Comparison of ENCODE assay signal across 18 cellular contexts in genomic region chr1:207069858-207070506, GRCh38. TPM values are rescaled to one million over a fixed set of nuclear protein-coding genes. Genes with fewer than 3 reads are reported as not detected.
DNase-seq lines count a peak whose midpoint lies in the region; ATAC-seq and TF ChIP-seq lines count a peak whose summit lies in the region.
"Had no signal": no experiment of that assay in that cellular context is flagged by ENCODE, and none has a peak within 500 bp of the region (broad histone marks: within the 10 kb centered on the region; RNA-seq: fewer than 3 reads in every experiment).

No MANE protein-coding gene starts in this region.

- no peaks in the 10 kb centered on the region for H3K9me3 ChIP-seq in sigmoid colon
- H3K9me3 ChIP-seq: body of pancreas, Caco-2, vagina had no signal

- H3K4me1 ChIP-seq in sigmoid colon: no peaks in the 10 kb centered on the region
- H3K4me1 ChIP-seq: body of pancreas, Caco-2 had no signal

- intact Hi-C loops in activated CD8-positive, alpha-beta T cell treated with anti-CD3 and anti-CD28 coated beads for 36 hours (cut with micrococcal nuclease): no loop called here
- intact Hi-C loops in Right ventricle myocardium inferior (cut with DNase I): loop anchor here (10.0 kb wide), 1 partner anchor 135 kb away; no protein-coding TSS in a partner anchor
- intact Hi-C loops in sigmoid colon (cut with DNase I): no loop called here

- no peak for TF ChIP-seq POLR2A in sigmoid colon (IDR thresholded peaks at IDR 0.05)

- no peak overlapping the region for H3K27ac ChIP-seq in sigmoid colon
- H3K27ac ChIP-seq: body of pancreas, vagina had no signal

- H3K27me3 Mint-ChIP-seq in activated CD8-positive, alpha-beta T cell treated with anti-CD3 and anti-CD28 coated beads, Interleukin-2, amount 10 ng/mL, durations not matched to agents 7 days and 5 days (ENCODE audit: low read depth): no peaks in the 10 kb centered on the region
- H3K27me3 Mint-ChIP-seq in activated CD8-positive, alpha-beta T cell treated with anti-CD3 and anti-CD28 coated beads for 36 hours: no peaks in the 10 kb centered on the region
- no peaks in the 10 kb centered on the region for H3K27me3 Mint-ChIP-seq in stimulated activated memory B cell treated with anti-CD40 and anti-IgM and Interleukin-4, amounts not matched to agents 10 μg/mL and 1 μg/mL and 100 μg/mL, for 72 hours

- no peak overlapping the region for H3K4me3 ChIP-seq in sigmoid colon
- H3K4me3 ChIP-seq: body of pancreas, vagina had no signal

- TF ChIP-seq EP300 in sigmoid colon (IDR thresholded peaks at IDR 0.05): no peak

- no peak for TF ChIP-seq CTCF in activated CD8-positive, alpha-beta T cell treated with anti-CD3 and anti-CD28 coated beads for 36 hours (IDR thresholded peaks at IDR 0.05)
- no peak for TF ChIP-seq CTCF in sigmoid colon (IDR thresholded peaks at IDR 0.05)

- peaks cover 28% of the 10 kb centered on the region for H3K36me3 Mint-ChIP-seq in activated CD8-positive, alpha-beta T cell treated with anti-CD3 and anti-CD28 coated beads, Interleukin-2, amount 10 ng/mL, durations not matched to agents 7 days and 5 days (ENCODE audit: low read depth)
- H3K36me3 Mint-ChIP-seq in activated CD8-positive, alpha-beta T cell treated with anti-CD3 and anti-CD28 coated beads for 36 hours (ENCODE audit: low read depth): peaks cover 12% of the 10 kb centered on the region
- H3K36me3 Mint-ChIP-seq in stimulated activated memory B cell treated with anti-CD40 and anti-IgM and Interleukin-4, amounts not matched to agents 10 μg/mL and 1 μg/mL and 100 μg/mL, for 72 hours: peaks cover 50% of the 10 kb centered on the region

- H3K27ac Mint-ChIP-seq in activated CD8-positive, alpha-beta T cell treated with anti-CD3 and anti-CD28 coated beads, Interleukin-2, amount 10 ng/mL, durations not matched to agents 7 days and 5 days: peak overlapping the region; percentile 88
- H3K27ac Mint-ChIP-seq in activated CD8-positive, alpha-beta T cell treated with anti-CD3 and anti-CD28 coated beads for 36 hours: no peak overlapping the region
- H3K27ac Mint-ChIP-seq in stimulated activated memory B cell treated with anti-CD40 and anti-IgM and Interleukin-4, amounts not matched to agents 10 μg/mL and 1 μg/mL and 100 μg/mL, for 72 hours: no peak overlapping the region

- ATAC-seq in activated CD8-positive, alpha-beta T cell treated with anti-CD3 and anti-CD28 coated beads, Interleukin-2, amount 10 ng/mL, durations not matched to agents 7 days and 5 days: peak; percentile 8
- no peak for ATAC-seq in activated CD8-positive, alpha-beta T cell treated with anti-CD3 and anti-CD28 coated beads for 36 hours
- ATAC-seq in HG02852 (IDR thresholded peaks at IDR 0.05; ENCODE audit: unreplicated experiment): peak; percentile 70
- peak; percentile 67 for ATAC-seq in Right ventricle myocardium inferior
- peak; percentile 39 for ATAC-seq in stimulated activated memory B cell treated with anti-CD40 and anti-IgM and Interleukin-4, amounts not matched to agents 10 μg/mL and 1 μg/mL and 100 μg/mL, for 72 hours
- no peak for ATAC-seq in GM18870 (IDR thresholded peaks at IDR 0.05; ENCODE audit: unreplicated experiment)
- ATAC-seq: body of pancreas had no signal

- peaks cover 6 to 89% (median 29%) of the 10 kb centered on the region in 4 donors for H3K36me3 ChIP-seq in sigmoid colon

- H3K27me3 ChIP-seq in sigmoid colon: no peaks in the 10 kb centered on the region
- H3K27me3 ChIP-seq: body of pancreas, vagina had no signal

- H3K9me3 Mint-ChIP-seq in activated CD8-positive, alpha-beta T cell treated with anti-CD3 and anti-CD28 coated beads, Interleukin-2, amount 10 ng/mL, durations not matched to agents 7 days and 5 days (ENCODE audit: insufficient read depth): no peaks in the 10 kb centered on the region
- no peaks in the 10 kb centered on the region for H3K9me3 Mint-ChIP-seq in activated CD8-positive, alpha-beta T cell treated with anti-CD3 and anti-CD28 coated beads for 36 hours
- H3K9me3 Mint-ChIP-seq in stimulated activated memory B cell treated with anti-CD40 and anti-IgM and Interleukin-4, amounts not matched to agents 10 μg/mL and 1 μg/mL and 100 μg/mL, for 72 hours: no peaks in the 10 kb centered on the region
- H3K9me3 Mint-ChIP-seq: neural crest cell had no signal

- H3K4me1 Mint-ChIP-seq in activated CD8-positive, alpha-beta T cell treated with anti-CD3 and anti-CD28 coated beads, Interleukin-2, amount 10 ng/mL, durations not matched to agents 7 days and 5 days (ENCODE audit: low read depth): peaks cover 53% of the 10 kb centered on the region
- peaks cover 25% of the 10 kb centered on the region for H3K4me1 Mint-ChIP-seq in activated CD8-positive, alpha-beta T cell treated with anti-CD3 and anti-CD28 coated beads for 36 hours (ENCODE audit: low read depth)
- H3K4me1 Mint-ChIP-seq in stimulated activated memory B cell treated with anti-CD40 and anti-IgM and Interleukin-4, amounts not matched to agents 10 μg/mL and 1 μg/mL and 100 μg/mL, for 72 hours: peaks cover 23% of the 10 kb centered on the region
- H3K4me1 Mint-ChIP-seq: neural crest cell had no signal

- CTCF ChIA-PET in activated CD8-positive, alpha-beta T cell treated with anti-CD3 and anti-CD28 coated beads, Interleukin-2, amount 10 ng/mL, durations not matched to agents 7 days and 5 days (lab: Charles Lee): interaction anchor here (1.0 to 3.4 kb wide), 11 partner anchors 9 to 157 kb away, joined by 3 to 21 read pairs (median 7); partner anchors contain the start of gene PFKFB2
- CTCF ChIA-PET in activated CD8-positive, alpha-beta T cell treated with anti-CD3 and anti-CD28 coated beads for 36 hours (lab: Charles Lee): interaction anchor here (1.0 to 8.0 kb wide), 5 partner anchors 14 to 88 kb away, joined by 3 to 49 read pairs (median 6); partner anchors contain the start of gene YOD1

- no peak overlapping the region for H3K4me3 Mint-ChIP-seq in activated CD8-positive, alpha-beta T cell treated with anti-CD3 and anti-CD28 coated beads, Interleukin-2, amount 10 ng/mL, durations not matched to agents 7 days and 5 days
- no peak overlapping the region for H3K4me3 Mint-ChIP-seq in activated CD8-positive, alpha-beta T cell treated with anti-CD3 and anti-CD28 coated beads for 36 hours
- no peak overlapping the region for H3K4me3 Mint-ChIP-seq in stimulated activated memory B cell treated with anti-CD40 and anti-IgM and Interleukin-4, amounts not matched to agents 10 μg/mL and 1 μg/mL and 100 μg/mL, for 72 hours
- H3K4me3 Mint-ChIP-seq: neural crest cell had no signal

- 92 to 94% methylated on average over 5 of the region's 5 CpGs for WGBS in sigmoid colon, 2 donors

- DNase-seq in activated CD8-positive, alpha-beta T cell treated with anti-CD3 and anti-CD28 coated beads, Interleukin-2, amount 10 ng/mL, durations not matched to agents 7 days and 5 days: no peak
- no peak for DNase-seq in activated CD8-positive, alpha-beta T cell treated with anti-CD3 and anti-CD28 coated beads for 36 hours
- DNase-seq in Right ventricle myocardium inferior (ENCODE audit: missing footprints) (peak; percentile 73), sigmoid colon (no peak), mucosa of gallbladder (ENCODE audit: low spot score) (no peak)
- DNase-seq: activated CD8-positive, alpha-beta memory T cell treated with anti-CD3 and anti-CD28 coated beads for 24 hours; activated gamma-delta T cell; body of pancreas; Caco-2; HCEC 1CT; hippocampal formation; NCI-H187; NCI-H524 treated with DMSO at 0.1 percent for 48 hours had no signal

- POLR2A ChIA-PET in activated CD8-positive, alpha-beta T cell treated with anti-CD3 and anti-CD28 coated beads, Interleukin-2, amount 10 ng/mL, durations not matched to agents 7 days and 5 days (lab: Charles Lee): no interaction called here
- POLR2A ChIA-PET in activated CD8-positive, alpha-beta T cell treated with anti-CD3 and anti-CD28 coated beads for 36 hours (lab: Charles Lee): interaction anchor here (0.6 to 2.7 kb wide), 2 partner anchors 17 to 24 kb away, joined by 4 to 9 read pairs; partner anchors contain the start of gene PFKFB2

RNA-seq across cellular contexts. Expression of gene PFKFB2, which starts 16.9 kb away (rescaled TPM):
- total RNA-seq in activated CD8-positive, alpha-beta T cell treated with anti-CD3 and anti-CD28 coated beads, Interleukin-2, amount 10 ng/mL, durations not matched to agents 7 days and 5 days: 1 to 10 TPM; 5.0 to 6.6 TPM
- 1 to 10 TPM; 3.5 to 4.3 TPM for total RNA-seq in activated CD8-positive, alpha-beta T cell treated with anti-CD3 and anti-CD28 coated beads for 36 hours
- total RNA-seq in Right ventricle myocardium inferior: 68.2 TPM
- 1 to 10 TPM; 5.0 to 7.8 (median 5.5) TPM for total RNA-seq in sigmoid colon
- polyA plus RNA-seq in sigmoid colon: 10 to 100 TPM; 15.6 to 24.9 (median 18.7) TPM
- 17.9 TPM for total RNA-seq in mucosa of gallbladder

RNA-seq across cellular contexts. Expression of gene C4BPB, which starts 18.7 kb away (rescaled TPM):
- 1 to 10 TPM; 1.7 to 3.2 TPM for total RNA-seq in activated CD8-positive, alpha-beta T cell treated with anti-CD3 and anti-CD28 coated beads, Interleukin-2, amount 10 ng/mL, durations not matched to agents 7 days and 5 days
- total RNA-seq in activated CD8-positive, alpha-beta T cell treated with anti-CD3 and anti-CD28 coated beads for 36 hours: 1 to 10 TPM; 2.1 to 2.2 TPM
- total RNA-seq in Right ventricle myocardium inferior: not detected
- 1 to 10 TPM in 1 of 4 donors, under 1 TPM in 2, not detected in 1; 0.71 to 2.2 (median 0.82) TPM for total RNA-seq in sigmoid colon
- polyA plus RNA-seq in sigmoid colon: 10 to 100 TPM in 1 of 3 donors, 1 to 10 TPM in 2; 6.0 to 33.7 (median 6.2) TPM
- 4.1 TPM for total RNA-seq in mucosa of gallbladder
- total RNA-seq: neural crest cell, vagina had no signal

RNA-seq across cellular contexts. Expression of gene YOD1, which starts 19.0 kb away (rescaled TPM):
- total RNA-seq in activated CD8-positive, alpha-beta T cell treated with anti-CD3 and anti-CD28 coated beads, Interleukin-2, amount 10 ng/mL, durations not matched to agents 7 days and 5 days: 1 to 10 TPM; 7.7 to 8.7 TPM
- 1 to 10 TPM; 7.4 to 7.5 TPM for total RNA-seq in activated CD8-positive, alpha-beta T cell treated with anti-CD3 and anti-CD28 coated beads for 36 hours
- total RNA-seq in Right ventricle myocardium inferior (5.2 TPM), sigmoid colon (1 to 10 TPM; 5.2 to 7.8 (median 7.3) TPM), mucosa of gallbladder (4.5 TPM)
- 1 to 10 TPM; 1.2 to 3.2 (median 2.5) TPM for polyA plus RNA-seq in sigmoid colon

RNA-seq across cellular contexts. Expression of gene C4BPA, which starts 34.1 kb away (rescaled TPM):
- total RNA-seq in activated CD8-positive, alpha-beta T cell treated with anti-CD3 and anti-CD28 coated beads, Interleukin-2, amount 10 ng/mL, durations not matched to agents 7 days and 5 days: not detected
- not detected for total RNA-seq in activated CD8-positive, alpha-beta T cell treated with anti-CD3 and anti-CD28 coated beads for 36 hours
- total RNA-seq in Right ventricle myocardium inferior (not detected), sigmoid colon (not detected), mucosa of gallbladder (2.3 TPM)
- 1 to 10 TPM; 1.2 to 6.4 (median 2.5) TPM for polyA plus RNA-seq in sigmoid colon
- total RNA-seq: neural crest cell, vagina had no signal

RNA-seq across cellular contexts. Expression of gene C1orf116, which starts 37.4 kb away (rescaled TPM):
- total RNA-seq in activated CD8-positive, alpha-beta T cell treated with anti-CD3 and anti-CD28 coated beads, Interleukin-2, amount 10 ng/mL, durations not matched to agents 7 days and 5 days: not detected
- total RNA-seq in activated CD8-positive, alpha-beta T cell treated with anti-CD3 and anti-CD28 coated beads for 36 hours: under 1 TPM; 0.07 to 0.13 TPM
- 1.2 TPM for total RNA-seq in Right ventricle myocardium inferior
- under 1 TPM in 3 of 4 donors, not detected in 1; 0.14 to 0.36 (median 0.28) TPM for total RNA-seq in sigmoid colon
- 10 to 100 TPM in 1 of 3 donors, 1 to 10 TPM in 2; 7.8 to 22.4 (median 8.9) TPM for polyA plus RNA-seq in sigmoid colon
- total RNA-seq in mucosa of gallbladder: 45.1 TPM

Comparison
In these comparisons a context has a peak if more than half of its experiments do, and no peak if none do; other contexts are left out.
1. ATAC-seq: peak in activated CD8-positive, alpha-beta T cell treated with anti-CD3 and anti-CD28 coated beads, Interleukin-2, amount 10 ng/mL, durations not matched to agents 7 days and 5 days (single experiment), HG02852 (single experiment), Right ventricle myocardium inferior (single experiment) and stimulated activated memory B cell treated with anti-CD40 and anti-IgM and Interleukin-4, amounts not matched to agents 10 μg/mL and 1 μg/mL and 100 μg/mL, for 72 hours (single experiment); none in activated CD8-positive, alpha-beta T cell treated with anti-CD3 and anti-CD28 coated beads for 36 hours (single experiment) and GM18870 (single experiment).